Comparison of ENCODE assay signal across 28 cellular contexts in genomic region chr11:29816359-29816758, GRCh38.
DNase-seq lines count a peak whose midpoint lies in the region; ATAC-seq, FAIRE-seq and TF ChIP-seq lines count a peak whose summit lies in the region.
"Had no signal": no experiment of that assay in that cellular context is flagged by ENCODE, and none has a peak within 500 bp of the region (broad histone marks: within the 10 kb centered on the region; RNA-seq: fewer than 3 reads in every experiment).

No MANE protein-coding gene starts in this region.

- H4K20me1 ChIP-seq in HepG2 (ENCODE audit: insufficient read depth, low read length) = no peaks in the 10 kb centered on the region
- H4K20me1 ChIP-seq: BLaER1 had no signal

- BruUV-seq in HepG2 (replicated peaks; lab: Mats Ljungman, UMichigan) = no TSS peak

- POLR2A ChIA-PET in HepG2 (lab: Yijun Ruan, JAX) = no interaction called here

- no peak overlapping the region for H3K9ac ChIP-seq in liver (ENCODE audit: low read depth in 1 of 2, low read length in 2 of 2)
- H3K9ac ChIP-seq in HepG2 (ENCODE audit: insufficient read depth, low read depth, low read length) = no peak overlapping the region
- H3K9ac ChIP-seq: BLaER1 had no signal

- 53 to 74% (median 63%) methylated on average over 2 of the region's 2 CpGs for WGBS in heart left ventricle, 4 donors
- 29% methylated on average over 2 of the region's 2 CpGs for WGBS in liver
- WGBS in HepG2 (ENCODE audit: low lambda C conversion rate) = 0% methylated on average over 2 of the region's 2 CpGs
- WGBS in right lobe of liver (ENCODE audit: insufficient coverage, low coverage, low lambda C conversion rate, missing lambda C conversion rate) = 14% methylated on average over 1 of the region's 2 CpGs

- H3K4me3 Mint-ChIP-seq in T-helper 2 cell treated with Interferon-gamma antibody and Interleukin-4, amounts not matched to agents 5 μg/mL and 100 μg/mL, for 36 hours = no peak overlapping the region
- H3K4me3 Mint-ChIP-seq: CD14-positive monocyte; CD4-positive, alpha-beta memory T cell; CD4-positive, CD25-positive, alpha-beta regulatory T cell; CD8-positive, alpha-beta memory T cell had no signal

- H3K9me3 Mint-ChIP-seq in T-helper 2 cell treated with Interferon-gamma antibody and Interleukin-4, amounts not matched to agents 5 μg/mL and 100 μg/mL, for 36 hours = peaks cover 34% of the 10 kb centered on the region

- no peaks in the 10 kb centered on the region for H3K27me3 Mint-ChIP-seq in T-helper 2 cell treated with Interferon-gamma antibody and Interleukin-4, amounts not matched to agents 5 μg/mL and 100 μg/mL, for 36 hours (ENCODE audit: low read depth)
- H3K27me3 Mint-ChIP-seq: CD4-positive, alpha-beta memory T cell; CD4-positive, CD25-positive, alpha-beta regulatory T cell; CD8-positive, alpha-beta memory T cell had no signal

- no peak overlapping the region for H2AFZ ChIP-seq in HepG2 (ENCODE audit: low read length)

- H3K4me2 ChIP-seq in HepG2 (ENCODE audit: low read depth, low read length) = no peak overlapping the region
- H3K4me2 ChIP-seq: BLaER1 had no signal

- peak; percentile 62 to 89 (median 78) for ATAC-seq in heart left ventricle
- no peak for ATAC-seq in HepG2
- peak; percentile 98 to 100 (median 100) for ATAC-seq in right lobe of liver
- ATAC-seq in GM21717 (IDR thresholded peaks at IDR 0.05; ENCODE audit: unreplicated experiment) = no peak
- ATAC-seq: GM12878 had no signal

- H3K36me3 ChIP-seq in heart left ventricle = no peaks in the 10 kb centered on the region
- H3K36me3 ChIP-seq in right atrium auricular region = no peaks in the 10 kb centered on the region
- H3K36me3 ChIP-seq in liver (ENCODE audit: control insufficient read depth in 4 of 4, insufficient read depth in 3 of 4, low read depth in 1 of 4, low read length in 3 of 4) = no peaks in the 10 kb centered on the region
- H3K36me3 ChIP-seq in HepG2 (replicated peaks in 1 of 2; ENCODE audit: control insufficient read depth in 1 of 2, insufficient read depth in 2 of 2, low read length in 2 of 2) = no peaks in the 10 kb centered on the region
- H3K36me3 ChIP-seq in right lobe of liver = no peaks in the 10 kb centered on the region
- H3K36me3 ChIP-seq: BE2C, BLaER1 had no signal

- DNase-seq in heart left ventricle (no peak), right atrium auricular region (ENCODE audit: low spot score) (no peak), HepG2 (ENCODE audit: low spot score) (no peak), right lobe of liver (peak in 1 of 3 donors; percentile 70)
- no peak for DNase-seq in T-helper 2 cell treated with Interferon-gamma antibody and Interleukin-4, amounts not matched to agents 5 μg/mL and 100 μg/mL, for 36 hours (ENCODE audit: low spot score)
- DNase-seq: 8988T; ACHN; BE2C; C1 segment of cervical spinal cord; CD4-positive, alpha-beta memory T cell; CD4-positive, CD25-positive, alpha-beta regulatory T cell; CD8-positive, alpha-beta memory T cell; COR-L47; DMS 273 treated with DMSO at 0.1 percent for 48 hours; DMS153; DMS53; DMS79; DND-41; EL; GDM1 had no signal

- no peak overlapping the region for H3K27ac ChIP-seq in heart left ventricle
- no peak overlapping the region for H3K27ac ChIP-seq in right atrium auricular region
- no peak overlapping the region for H3K27ac ChIP-seq in liver (ENCODE audit: low read depth in 1 of 2, low read length in 2 of 2)
- H3K27ac ChIP-seq in HepG2 (ENCODE audit: extremely low read length, insufficient read depth, low read length) = no peak overlapping the region
- H3K27ac ChIP-seq in right lobe of liver = no peak overlapping the region
- H3K27ac ChIP-seq: BLaER1 had no signal

- TF ChIP-seq EP300 in HepG2 (IDR thresholded peaks at IDR 0.05; ENCODE audit: low read depth in 2 of 2, low read length in 2 of 2) (no peak), HepG2 (CRISPR knock-in tag; IDR thresholded peaks at IDR 0.05; ENCODE audit: borderline replicate concordance) (no peak)

- H3K4me1 Mint-ChIP-seq in T-helper 2 cell treated with Interferon-gamma antibody and Interleukin-4, amounts not matched to agents 5 μg/mL and 100 μg/mL, for 36 hours (ENCODE audit: low read depth) = no peaks in the 10 kb centered on the region
- H3K4me1 Mint-ChIP-seq: CD14-positive monocyte; CD4-positive, alpha-beta memory T cell; CD4-positive, CD25-positive, alpha-beta regulatory T cell; CD8-positive, alpha-beta memory T cell had no signal

- peak; percentile 36 to 38 for TF ChIP-seq RAD21 in liver (IDR thresholded peaks at IDR 0.05)
- no peak for TF ChIP-seq RAD21 in HepG2 (CRISPR knock-in tag; IDR thresholded peaks at IDR 0.05)

- FAIRE-seq in HepG2 (lab: Jason Lieb, UNC) = no peak
- FAIRE-seq: A204.1, GM12878, GM12892, GM18507 had no signal

- no peak for TF ChIP-seq CTCF in heart left ventricle (IDR thresholded peaks at IDR 0.05)
- no peak for TF ChIP-seq CTCF in right atrium auricular region (IDR thresholded peaks at IDR 0.05)
- no peak for TF ChIP-seq CTCF in liver (IDR thresholded peaks at IDR 0.05; ENCODE audit: low read depth, low read length, missing input control)
- TF ChIP-seq CTCF in HepG2 (CRISPR knock-in tag; IDR thresholded peaks at IDR 0.05) = no peak
- no peak for TF ChIP-seq CTCF in right lobe of liver (IDR thresholded peaks at IDR 0.05)

- no peaks in the 10 kb centered on the region for H3K36me3 Mint-ChIP-seq in T-helper 2 cell treated with Interferon-gamma antibody and Interleukin-4, amounts not matched to agents 5 μg/mL and 100 μg/mL, for 36 hours (ENCODE audit: low read depth)
- H3K36me3 Mint-ChIP-seq: CD14-positive monocyte; CD4-positive, alpha-beta memory T cell; CD4-positive, CD25-positive, alpha-beta regulatory T cell; CD8-positive, alpha-beta memory T cell had no signal

- H3K27me3 ChIP-seq in heart left ventricle (no peaks in the 10 kb centered on the region), right atrium auricular region (no peaks in the 10 kb centered on the region), liver (ENCODE audit: control insufficient read depth in 4 of 4, insufficient read depth in 4 of 4, low read length in 3 of 4) (no peaks in the 10 kb centered on the region), HepG2 (ENCODE audit: control insufficient read depth in 1 of 2, insufficient read depth in 2 of 2, low read length in 2 of 2) (no peaks in the 10 kb centered on the region), right lobe of liver (no peaks in the 10 kb centered on the region)
- H3K27me3 ChIP-seq: BE2C, BLaER1 had no signal

- no peaks in the 10 kb centered on the region for H3K79me2 ChIP-seq in HepG2 (ENCODE audit: insufficient read depth, low read length)

- CTCF ChIA-PET in HepG2 (lab: Yijun Ruan, JAX; ENCODE audit: low intra/inter-chr PET ratio, low total read pairs) = no interaction called here

- H3K27ac Mint-ChIP-seq in T-helper 2 cell treated with Interferon-gamma antibody and Interleukin-4, amounts not matched to agents 5 μg/mL and 100 μg/mL, for 36 hours = no peak overlapping the region
- H3K27ac Mint-ChIP-seq: CD14-positive monocyte; CD4-positive, alpha-beta memory T cell; CD4-positive, CD25-positive, alpha-beta regulatory T cell; CD8-positive, alpha-beta memory T cell had no signal

- TF ChIP-seq POLR2A in heart left ventricle (IDR thresholded peaks at IDR 0.05) = no peak
- no peak for TF ChIP-seq POLR2A in HepG2 (IDR thresholded peaks at IDR 0.05; ENCODE audit: insufficient read depth in 1 of 2, low read depth in 2 of 2, low read length in 2 of 2)
- no peak for TF ChIP-seq POLR2A in right lobe of liver (IDR thresholded peaks at IDR 0.05)

- H3K9me3 ChIP-seq in heart left ventricle (peaks cover 0 to 7% (median 0%) of the 10 kb centered on the region in 12 donors), right atrium auricular region (no peaks in the 10 kb centered on the region), liver (ENCODE audit: control insufficient read depth in 4 of 4, low read length in 3 of 4) (no peaks in the 10 kb centered on the region), HepG2 (ENCODE audit: low read length) (peaks cover 91% of the 10 kb centered on the region), right lobe of liver (no peaks in the 10 kb centered on the region)
- H3K9me3 ChIP-seq: BE2C, BLaER1 had no signal

- intact Hi-C loops in heart left ventricle (cut with DNase I) (no loop called here), HepG2 (cut with micrococcal nuclease; ENCODE audit: unreplicated experiment) (no loop called here), right lobe of liver (cut with DNase I) (no loop called here)

- no peaks in the 10 kb centered on the region for H3K4me1 ChIP-seq in heart left ventricle
- H3K4me1 ChIP-seq in right atrium auricular region = no peaks in the 10 kb centered on the region
- peaks cover 0 to 8% (median 0%) of the 10 kb centered on the region in 4 donors for H3K4me1 ChIP-seq in liver (ENCODE audit: control insufficient read depth in 4 of 4, insufficient read depth in 4 of 4, low read length in 3 of 4)
- no peaks in the 10 kb centered on the region for H3K4me1 ChIP-seq in HepG2 (ENCODE audit: insufficient read depth, low read length)
- peaks cover 0 to 14% (median 4%) of the 10 kb centered on the region in 4 donors for H3K4me1 ChIP-seq in right lobe of liver
- H3K4me1 ChIP-seq: BE2C, BLaER1 had no signal

- in situ Hi-C loops in HepG2 (cut with HindIII; ENCODE audit: extremely low pct_ligation_motif_present, low pct_unique_long_range_greater_than_20kb) = no loop called here

- no peak overlapping the region for H3K4me3 ChIP-seq in heart left ventricle
- H3K4me3 ChIP-seq in right atrium auricular region = no peak overlapping the region
- no peak overlapping the region for H3K4me3 ChIP-seq in liver (ENCODE audit: low read depth in 1 of 3, low read length in 3 of 3)
- H3K4me3 ChIP-seq in HepG2 (replicated peaks in 1 of 3; ENCODE audit: insufficient read depth in 1 of 3, low read depth in 2 of 3, low read length in 3 of 3) = no peak overlapping the region
- H3K4me3 ChIP-seq in right lobe of liver = no peak overlapping the region
- H3K4me3 ChIP-seq: BLaER1, GM12878 had no signal

TF ChIP-seq in liver, 16 proteins besides CTCF, POLR2A, EP300 and RAD21 (continues in another document):
- TF ChIP-seq, protein P1, sequence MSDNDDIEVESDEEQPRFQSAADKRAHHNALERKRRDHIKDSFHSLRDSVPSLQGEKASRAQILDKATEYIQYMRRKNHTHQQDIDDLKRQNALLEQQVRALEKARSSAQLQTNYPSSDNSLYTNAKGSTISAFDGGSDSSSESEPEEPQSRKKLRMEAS (IDR thresholded peaks at IDR 0.05) = no peak
- peak; percentile 29 for TF ChIP-seq SP1 (IDR thresholded peaks at IDR 0.05)
- peak; percentile 44 for TF ChIP-seq FOXA1 (IDR thresholded peaks at IDR 0.05)
- no peak for TF ChIP-seq HNF4G (IDR thresholded peaks at IDR 0.05)

TF ChIP-seq in HepG2, 621 proteins besides CTCF, POLR2A, EP300 and RAD21 (continues in another document):
- TF ChIP-seq ZNF619 (CRISPR knock-in tag; IDR thresholded peaks at IDR 0.05) = no peak
- TF ChIP-seq, protein P2, sequence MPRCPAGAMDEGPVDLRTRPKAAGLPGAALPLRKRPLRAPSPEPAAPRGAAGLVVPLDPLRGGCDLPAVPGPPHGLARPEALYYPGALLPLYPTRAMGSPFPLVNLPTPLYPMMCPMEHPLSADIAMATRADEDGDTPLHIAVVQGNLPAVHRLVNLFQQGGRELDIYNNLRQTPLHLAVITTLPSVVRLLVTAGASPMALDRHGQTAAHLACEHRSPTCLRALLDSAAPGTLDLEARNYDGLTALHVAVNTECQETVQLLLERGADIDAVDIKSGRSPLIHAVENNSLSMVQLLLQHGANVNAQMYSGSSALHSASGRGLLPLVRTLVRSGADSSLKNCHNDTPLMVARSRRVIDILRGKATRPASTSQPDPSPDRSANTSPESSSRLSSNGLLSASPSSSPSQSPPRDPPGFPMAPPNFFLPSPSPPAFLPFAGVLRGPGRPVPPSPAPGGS (CRISPR knock-in tag; IDR thresholded peaks at IDR 0.05) = no peak

Comparison
In these comparisons a context has a peak if more than half of its experiments do, and no peak if none do; other contexts are left out.
1. ATAC-seq: peak in heart left ventricle (4 of 4) and right lobe of liver (4 of 4); none in HepG2 (single experiment) and GM21717 (single experiment).